In the genomic region with DNA sequence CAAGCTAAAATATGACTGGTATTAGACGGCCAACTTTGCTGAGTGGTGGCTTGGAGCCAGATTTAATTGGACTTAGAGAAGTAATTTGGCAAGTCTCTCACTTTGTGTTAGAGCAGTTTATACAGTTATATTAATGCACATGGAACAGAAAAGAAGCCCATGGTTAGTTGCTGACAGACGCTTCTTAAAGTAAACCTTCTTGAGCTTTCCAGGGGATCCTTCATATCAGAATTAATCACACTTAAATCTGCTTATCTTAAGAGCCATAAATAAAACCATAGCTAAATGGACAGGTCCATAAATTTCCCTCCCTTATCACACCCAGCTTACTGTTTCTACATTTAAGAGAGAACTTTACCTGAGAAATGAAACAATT, we compare ENCODE assay signal across 19 cellular contexts. TPM values are rescaled to one million over a fixed set of nuclear protein-coding genes. Genes with fewer than 3 reads are reported as not detected.
DNase-seq lines count a peak whose midpoint lies in the region; ATAC-seq, FAIRE-seq and TF ChIP-seq lines count a peak whose summit lies in the region.
"Had no signal": no experiment of that assay in that cellular context is flagged by ENCODE, and none has a peak within 500 bp of the region (broad histone marks: within the 10 kb centered on the region; RNA-seq: fewer than 3 reads in every experiment).

No MANE protein-coding gene starts in this region.

- 12 to 18% methylated on average over 2 of the region's 2 CpGs for WGBS in GM23248 (ENCODE audit: low coverage in 1 of 2, low lambda C conversion rate in 2 of 2, missing lambda C conversion rate in 2 of 2), 2 experiments

- peak; percentile 37 for DNase-seq in GM23248
- DNase-seq in OCI-M1 (lab: John Stamatoyannopoulos, UW), result peak; percentile 25
- DNase-seq in endothelial cell of umbilical vein (ENCODE audit: low read depth, low spot score), result peak; percentile 29
- no peak for DNase-seq in T1000 (lab: John Stamatoyannopoulos, UW)
- DNase-seq: activated CD4-positive, alpha-beta T cell treated with anti-CD3 and anti-CD28 coated beads, Interleukin-2, amount 10 ng/mL, durations not matched to agents 7 days and 5 days; activated T-cell treated with anti-CD3 and anti-CD28 coated beads, Interleukin-2, amount 50 U/mL, for 1 hour; CD4-positive, alpha-beta memory T cell; GDM1; heart left ventricle; NCI-H1417 treated with DMSO at 0.1 percent for 48 hours; T-helper 17 cell had no signal

- no peaks in the 10 kb centered on the region for H3K9me1 ChIP-seq in endothelial cell of umbilical vein (replicated peaks; ENCODE audit: control insufficient read depth, extremely low read depth, insufficient read depth, low read length)

- no peak overlapping the region for H3K4me3 Mint-ChIP-seq in stimulated activated memory B cell treated with anti-CD40 and anti-IgM and Interleukin-4, amounts not matched to agents 10 μg/mL and 1 μg/mL and 100 μg/mL, for 72 hours
- H3K4me3 Mint-ChIP-seq: activated CD4-positive, alpha-beta T cell treated with anti-CD3 and anti-CD28 coated beads, Interleukin-2, amount 10 ng/mL, durations not matched to agents 7 days and 5 days; activated naive CD8-positive, alpha-beta T cell; CD4-positive, alpha-beta memory T cell; T-helper 17 cell had no signal

- dilution Hi-C loops in endothelial cell of umbilical vein (cut with MboI; ENCODE audit: extremely low pct_ligation_motif_present, low sequenced_read_pairs), result no loop called here

- H3K4me3 ChIP-seq in GM23248, result peak overlapping the region; percentile 9; the same call in 1 of the 2 replicates
- no peak overlapping the region for H3K4me3 ChIP-seq in endothelial cell of umbilical vein (replicated peaks in 1 of 3; ENCODE audit: insufficient read depth in 1 of 3, low read depth in 1 of 3, low read length in 3 of 3)
- H3K4me3 ChIP-seq: heart left ventricle had no signal

- no peaks in the 10 kb centered on the region for H4K20me1 ChIP-seq in GM23248 (ENCODE audit: insufficient read depth)
- H4K20me1 ChIP-seq in endothelial cell of umbilical vein (replicated peaks; ENCODE audit: control insufficient read depth, extremely low read depth, insufficient read depth, low read length), result no peaks in the 10 kb centered on the region

- H3K4me2 ChIP-seq in GM23248 (ENCODE audit: unreplicated experiment) (peak overlapping the region; percentile 52), endothelial cell of umbilical vein (ENCODE audit: insufficient read depth, low read length) (peak overlapping the region; percentile 49)

- intact Hi-C loops in endothelial cell of umbilical vein (cut with micrococcal nuclease), result no loop called here

- peak overlapping the region; percentile 45 for H3K9ac ChIP-seq in GM23248
- H3K9ac ChIP-seq in endothelial cell of umbilical vein (replicated peaks; ENCODE audit: extremely low read depth, insufficient read depth, low read length), result peak overlapping the region; percentile 45

- H3K27ac Mint-ChIP-seq in stimulated activated memory B cell treated with anti-CD40 and anti-IgM and Interleukin-4, amounts not matched to agents 10 μg/mL and 1 μg/mL and 100 μg/mL, for 72 hours, result peak overlapping the region; percentile 63
- H3K27ac Mint-ChIP-seq: activated CD4-positive, alpha-beta T cell treated with anti-CD3 and anti-CD28 coated beads, Interleukin-2, amount 10 ng/mL, durations not matched to agents 7 days and 5 days; activated naive CD8-positive, alpha-beta T cell; CD4-positive, alpha-beta memory T cell; T-helper 17 cell had no signal

- H3K27ac ChIP-seq in GM23248, result peak overlapping the region; percentile 67
- H3K27ac ChIP-seq in endothelial cell of umbilical vein (ENCODE audit: insufficient read depth, low read depth, low read length), result peak overlapping the region; percentile 59

- peaks cover 48% of the 10 kb centered on the region for H3K4me1 ChIP-seq in GM23248 (ENCODE audit: insufficient read depth)
- peaks cover 36% of the 10 kb centered on the region for H3K4me1 ChIP-seq in endothelial cell of umbilical vein (ENCODE audit: control insufficient read depth, extremely low read depth, insufficient read depth, low read length)

- CTCF ChIA-PET in endothelial cell of umbilical vein (lab: Charles Lee), result interaction anchor here (0.7 to 3.7 kb wide), 6 partner anchors 9 to 118 kb away, joined by 3 to 23 read pairs (median 4); no protein-coding TSS in a partner anchor

- no peaks in the 10 kb centered on the region for H3K27me3 ChIP-seq in GM23248 (replicated peaks; ENCODE audit: insufficient read depth)
- no peaks in the 10 kb centered on the region for H3K27me3 ChIP-seq in endothelial cell of umbilical vein (ENCODE audit: control insufficient read depth in 2 of 2, insufficient read depth in 2 of 2, low read length in 2 of 2)
- H3K27me3 ChIP-seq: heart left ventricle had no signal

- H2AFZ ChIP-seq in GM23248, result peak overlapping the region; percentile 53; the same call in 1 of the 2 replicates
- peak overlapping the region; percentile 36 for H2AFZ ChIP-seq in endothelial cell of umbilical vein (ENCODE audit: low read depth, low read length)

- no TSS peak for BruUV-seq in endothelial cell of umbilical vein (replicated peaks; lab: Mats Ljungman, UMichigan)

- no peaks in the 10 kb centered on the region for H3K79me2 ChIP-seq in GM23248 (ENCODE audit: insufficient read depth)
- H3K79me2 ChIP-seq in endothelial cell of umbilical vein (ENCODE audit: control insufficient read depth, insufficient read depth, low read length), result no peaks in the 10 kb centered on the region

- FAIRE-seq in endothelial cell of umbilical vein (lab: Jason Lieb, UNC), result no peak
- FAIRE-seq: RCC 7860 had no signal

- H3K4me1 Mint-ChIP-seq in stimulated activated memory B cell treated with anti-CD40 and anti-IgM and Interleukin-4, amounts not matched to agents 10 μg/mL and 1 μg/mL and 100 μg/mL, for 72 hours, result peaks cover 70% of the 10 kb centered on the region

- no peaks in the 10 kb centered on the region for H3K27me3 Mint-ChIP-seq in stimulated activated memory B cell treated with anti-CD40 and anti-IgM and Interleukin-4, amounts not matched to agents 10 μg/mL and 1 μg/mL and 100 μg/mL, for 72 hours
- H3K27me3 Mint-ChIP-seq: activated naive CD8-positive, alpha-beta T cell had no signal

- in situ Hi-C loops in GM23248 (cut with MboI), result no loop called here

- no peaks in the 10 kb centered on the region for H3K9me3 Mint-ChIP-seq in stimulated activated memory B cell treated with anti-CD40 and anti-IgM and Interleukin-4, amounts not matched to agents 10 μg/mL and 1 μg/mL and 100 μg/mL, for 72 hours
- H3K9me3 Mint-ChIP-seq: activated CD4-positive, alpha-beta T cell treated with anti-CD3 and anti-CD28 coated beads, Interleukin-2, amount 10 ng/mL, durations not matched to agents 7 days and 5 days; CD4-positive, alpha-beta memory T cell had no signal

- H3K9me2 ChIP-seq in GM23248 (ENCODE audit: insufficient read depth), result no peaks in the 10 kb centered on the region

- H3K36me3 ChIP-seq in GM23248 (ENCODE audit: low read depth) (no peaks in the 10 kb centered on the region), endothelial cell of umbilical vein (ENCODE audit: control insufficient read depth in 2 of 2, extremely low read depth in 1 of 2, insufficient read depth in 2 of 2, low read length in 2 of 2) (no peaks in the 10 kb centered on the region)
- H3K36me3 ChIP-seq: heart left ventricle had no signal

- H3K36me3 Mint-ChIP-seq in stimulated activated memory B cell treated with anti-CD40 and anti-IgM and Interleukin-4, amounts not matched to agents 10 μg/mL and 1 μg/mL and 100 μg/mL, for 72 hours, result no peaks in the 10 kb centered on the region
- H3K36me3 Mint-ChIP-seq: activated naive CD8-positive, alpha-beta T cell had no signal

- H3F3A ChIP-seq in GM23248 (ENCODE audit: insufficient read depth), result peaks cover 45% of the 10 kb centered on the region

- TF ChIP-seq CTCF in endothelial cell of umbilical vein (IDR thresholded peaks at IDR 0.05; ENCODE audit: extremely low read depth in 1 of 2, insufficient read depth in 1 of 2, low read depth in 1 of 2, low read length in 2 of 2), result no peak

- TF ChIP-seq POLR2A in endothelial cell of umbilical vein (IDR thresholded peaks at IDR 0.05; ENCODE audit: low read depth, low read length), result no peak

- no peaks in the 10 kb centered on the region for H3K9me3 ChIP-seq in GM23248 (ENCODE audit: low read depth)
- H3K9me3 ChIP-seq in endothelial cell of umbilical vein (replicated peaks; ENCODE audit: control insufficient read depth, insufficient read depth, low read length), result no peaks in the 10 kb centered on the region
- H3K9me3 ChIP-seq: heart left ventricle had no signal

- ATAC-seq in stimulated activated memory B cell treated with anti-CD40 and anti-IgM and Interleukin-4, amounts not matched to agents 10 μg/mL and 1 μg/mL and 100 μg/mL, for 72 hours, result no peak
- ATAC-seq in GM21619 (IDR thresholded peaks at IDR 0.05; ENCODE audit: unreplicated experiment) (no peak), HG03045 (IDR thresholded peaks at IDR 0.05; ENCODE audit: unreplicated experiment) (no peak)
- ATAC-seq: heart left ventricle, T-helper 17 cell had no signal

- POLR2A ChIA-PET in endothelial cell of umbilical vein (lab: Charles Lee), result no interaction called here

TF ChIP-seq in endothelial cell of umbilical vein, 7 proteins besides CTCF, POLR2A, EP300 and RAD21 (continues in another document):
- no peak for TF ChIP-seq JUN (IDR thresholded peaks at IDR 0.05; ENCODE audit: borderline replicate concordance, insufficient read depth, insufficient read length, low read depth)

RNA-seq across cellular contexts. Expression of a gene that starts 9.6 kb away (rescaled TPM):
- total RNA-seq in GM23248 (2014; rRNA removed; shearing (Covaris generic)), result 0.86 and 1.3 TPM in 2 replicates
- polyA plus RNA-seq in GM23248 (2016; fragmentation: Nextera tagmentation; extraction: Ambion mirVana) (2.0 and 2.9 TPM in 2 replicates), endothelial cell of umbilical vein (not detected in 2 replicates)
- not detected in 2 replicates for total RNA-seq in endothelial cell of umbilical vein
- not detected in 2 replicates for polyA plus RNA-seq in endothelial cell of umbilical vein (2011; cell fraction: cytosol; rRNA removed)
- polyA plus RNA-seq in endothelial cell of umbilical vein (2011; cell fraction: nucleus; rRNA removed), result not detected in 2 replicates
- 0.16 TPM in 1 of 2 replicates, not detected in the other for polyA plus RNA-seq in endothelial cell of umbilical vein (2012)
- polyA minus RNA-seq in endothelial cell of umbilical vein, result not detected in 2 replicates
- not detected for polyA minus RNA-seq in endothelial cell of umbilical vein (2011; cell fraction: cytosol; rRNA and poly(A)+ RNA removed)
- polyA minus RNA-seq in endothelial cell of umbilical vein (2011; cell fraction: nucleus; rRNA and poly(A)+ RNA removed), result not detected in 2 replicates
- total RNA-seq: activated CD4-positive, alpha-beta T cell treated with anti-CD3 and anti-CD28 coated beads, Interleukin-2, amount 10 ng/mL, durations not matched to agents 7 days and 5 days; CD4-positive, alpha-beta memory T cell; heart left ventricle; kidney epithelial cell; NCI-H460; T-helper 17 cell; temporal lobe had no signal
- polyA plus RNA-seq: heart left ventricle had no signal

RNA-seq across cellular contexts. Expression of a gene that starts 49.7 kb away (rescaled TPM):
- 5.0 and 6.4 TPM in 2 replicates for total RNA-seq in GM23248 (2014; rRNA removed; shearing (Covaris generic))
- polyA plus RNA-seq in GM23248 (2016; fragmentation: Nextera tagmentation; extraction: Ambion mirVana) (5.1 and 5.6 TPM in 2 replicates), endothelial cell of umbilical vein (4.9 TPM in 2 replicates)
- total RNA-seq in endothelial cell of umbilical vein, result 9.4 and 13.2 TPM in 2 replicates
- 4.7 and 5.1 TPM in 2 replicates for polyA plus RNA-seq in endothelial cell of umbilical vein (2011; cell fraction: cytosol; rRNA removed)
- 7.5 and 8.2 TPM in 2 replicates for polyA plus RNA-seq in endothelial cell of umbilical vein (2011; cell fraction: nucleus; rRNA removed)
- polyA plus RNA-seq in endothelial cell of umbilical vein (2012), result 7.4 and 7.6 TPM in 2 replicates
- polyA minus RNA-seq in endothelial cell of umbilical vein, result 20.3 and 24.7 TPM in 2 replicates
- 4.6 TPM for polyA minus RNA-seq in endothelial cell of umbilical vein (2011; cell fraction: cytosol; rRNA and poly(A)+ RNA removed)
- polyA minus RNA-seq in endothelial cell of umbilical vein (2011; cell fraction: nucleus; rRNA and poly(A)+ RNA removed), result 10.3 and 10.7 TPM in 2 replicates
